22 cellular contexts compared by ENCODE assay signal in genomic region chr2:104756119-104756518, GRCh38.
"Had no signal": no experiment of that assay in that cellular context is flagged by ENCODE, and none has a peak within 500 bp of the region (broad histone marks: within the 10 kb centered on the region; RNA-seq: fewer than 3 reads in every experiment).

No MANE protein-coding gene starts in this region.

- ATAC-seq: activated naive CD8-positive, alpha-beta T cell treated with anti-CD3 and anti-CD28 coated beads, Interleukin-2, amount 50 U/mL, for 24 hours; activated T-helper 17 cell treated with anti-CD3 and anti-CD28 coated beads, Interleukin-2, amount 50 U/mL, for 72 hours; gastroesophageal sphincter; left colon; stimulated activated naive B cell treated with anti-CD40 and anti-IgM and Interleukin-4, amounts not matched to agents 10 μg/mL and 1 μg/mL and 100 μg/mL, for 72 hours had no signal

- H3K27ac ChIP-seq: coronary artery, gastroesophageal sphincter, hepatocyte, stomach, tibial artery, upper lobe of right lung, WERI-Rb-1 had no signal

- DNase-seq: activated CD4-positive, alpha-beta memory T cell treated with anti-CD3 and anti-CD28 coated beads, Interleukin-2, amount 10 ng/mL, durations not matched to agents 7 days and 5 days; activated CD4-positive, alpha-beta T cell treated with anti-CD3 and anti-CD28 coated beads, Interleukin-2, amount 10 ng/mL, durations not matched to agents 7 days and 5 days; activated CD4-positive, CD25-positive, alpha-beta regulatory T cell treated with anti-CD3 and anti-CD28 coated beads, Interleukin-2, amount 50 U/mL, for 72 hours; activated CD8-positive, alpha-beta memory T cell treated with anti-CD3 and anti-CD28 coated beads, Interleukin-2, amount 50 U/mL, for 48 hours; activated naive CD8-positive, alpha-beta T cell treated with anti-CD3 and anti-CD28 coated beads, Interleukin-2, amount 50 U/mL, for 24 hours; activated T-cell treated with anti-CD3 and anti-CD28 coated beads, Interleukin-2, amount 50 U/mL, for 24 hours; cerebellar nuclear complex; left colon; mammary epithelial cell; naive B cell; nephron progenitor cell; stimulated activated CD4-positive, alpha-beta T cell treated with anti-CD3 and anti-CD28 coated beads, Interleukin-15, amount 100 ng/mL, for 24 hours; stimulated activated CD4-positive, alpha-beta T cell treated with anti-CD3 and anti-CD28 coated beads, Interleukin-2, amount 100 ng/mL, for 24 hours; stimulated activated naive B cell treated with anti-CD40 and anti-IgM and Interleukin-4, amounts not matched to agents 10 μg/mL and 1 μg/mL and 100 μg/mL, for 72 hours; stomach; tibial artery; upper lobe of right lung; WERI-Rb-1 had no signal
